In the genomic region with DNA sequence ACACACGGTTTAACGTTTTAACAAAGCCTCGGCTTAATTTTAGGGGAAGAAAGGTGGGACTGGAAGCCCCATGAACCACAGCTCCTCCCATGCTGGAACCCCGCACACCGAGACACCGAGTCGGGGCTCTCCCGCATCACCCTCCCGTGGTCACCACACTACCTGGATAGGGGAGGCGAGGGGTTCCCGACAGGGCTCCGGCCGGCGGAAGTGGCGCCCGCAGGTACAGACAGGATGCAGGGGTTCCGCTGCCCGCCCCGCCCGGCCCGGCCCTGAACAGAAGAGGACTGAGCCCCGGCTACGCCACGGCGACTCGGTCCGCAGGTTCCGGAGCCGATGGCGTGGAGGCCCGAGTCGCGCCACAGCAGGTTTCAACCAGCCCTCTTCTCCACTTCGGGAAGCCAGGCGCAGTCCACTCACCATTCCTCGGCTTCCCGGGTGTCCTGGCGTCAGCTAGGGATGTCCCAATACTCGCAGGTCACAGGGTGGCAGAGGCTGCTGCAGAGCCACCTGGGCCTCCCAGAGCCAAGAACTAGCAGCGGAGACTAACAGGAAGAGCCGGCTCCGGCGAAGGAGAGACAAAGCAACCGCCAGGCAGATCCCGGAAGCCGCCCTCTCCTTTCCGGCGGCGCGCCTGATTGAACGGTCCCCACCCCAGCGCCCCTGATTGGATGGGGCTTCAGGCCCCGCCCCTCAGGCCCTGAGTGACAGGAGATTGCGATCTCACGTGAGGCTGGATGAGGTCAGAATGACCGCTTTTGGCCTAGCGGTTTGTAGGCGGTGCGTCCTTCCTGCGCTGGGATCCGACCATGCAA, we compare ENCODE assay signal across 1 cellular context.
TF ChIP-seq lines count a peak whose summit lies in the region.

ZNF669 (minus strand) TSS at position 580 of the 815 bp plus-strand sequence; CDS start at position 423, 157 bp downstream.

TF ChIP-seq in HCT116, 20 proteins besides CTCF, POLR2A, EP300 and RAD21 (continued from another document):
- no peak for TF ChIP-seq EZH2 (IDR thresholded peaks at IDR 0.05)
